In the genomic region with DNA sequence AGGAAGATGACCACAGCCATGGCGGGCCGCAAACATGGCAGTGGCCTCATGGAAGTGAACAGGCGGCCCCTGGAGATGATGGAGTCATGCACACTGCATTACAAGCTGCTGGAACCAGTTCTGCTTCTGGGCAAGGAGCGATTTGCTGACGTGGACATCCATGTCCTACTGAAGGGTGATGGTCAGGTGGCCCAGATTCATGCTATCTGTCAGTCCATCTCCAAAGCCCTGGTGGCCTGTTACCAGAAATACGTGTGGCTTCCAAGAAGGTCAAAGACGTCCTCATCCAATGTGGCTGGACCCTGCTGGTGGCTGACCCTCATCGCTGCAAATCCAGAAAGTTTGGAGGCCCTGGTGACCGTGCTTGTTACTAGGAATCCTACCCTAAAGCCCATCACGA, we compare ENCODE assay signal across 27 cellular contexts. TPM values are rescaled to one million over a fixed set of nuclear protein-coding genes. Genes with fewer than 3 reads are reported as not detected.
DNase-seq lines count a peak whose midpoint lies in the region; ATAC-seq, FAIRE-seq and TF ChIP-seq lines count a peak whose summit lies in the region.
"Had no signal": no experiment of that assay in that cellular context is flagged by ENCODE, and none has a peak within 500 bp of the region (broad histone marks: within the 10 kb centered on the region; RNA-seq: fewer than 3 reads in every experiment).

No MANE protein-coding gene starts in this region.

- no peak overlapping the region for H2BK12ac ChIP-seq in H1 (ENCODE audit: low read depth, low read length)

- no peak overlapping the region for H3K23ac ChIP-seq in H1 (ENCODE audit: insufficient read length)

- H2BK5ac ChIP-seq in H1 (ENCODE audit: low read depth, low read length), result no peak overlapping the region

- H2BK15ac ChIP-seq in H1 (ENCODE audit: low read length), result no peak overlapping the region

- H4K20me1 ChIP-seq in HepG2 (ENCODE audit: insufficient read depth, low read length) (no peaks in the 10 kb centered on the region), H1 (replicated peaks in 1 of 2; ENCODE audit: control insufficient read depth in 1 of 2, insufficient read depth in 2 of 2, low read length in 2 of 2) (no peaks in the 10 kb centered on the region)
- H4K20me1 ChIP-seq: BLaER1 treated with 17β-estradiol and CSF1 and Interleukin-3, amounts not matched to agents 10 nM and 100 nM had no signal

- H3K4ac ChIP-seq in H1 (replicated peaks; ENCODE audit: insufficient read length, low read depth, low read length), result no peak overlapping the region

- CTCF ChIA-PET in HepG2 (lab: Yijun Ruan, JAX; ENCODE audit: low intra/inter-chr PET ratio, low total read pairs) (no interaction called here), H1 (lab: Charles Lee; ENCODE audit: partially characterized antibody) (interaction anchor here (1.2 kb wide), 1 partner anchor 13 kb away, joined by 4 read pairs; no protein-coding TSS in a partner anchor)

- H3K56ac ChIP-seq in H1 (replicated peaks; ENCODE audit: insufficient read length, low read depth, low read length), result no peak overlapping the region

- TF ChIP-seq CTCF in right lobe of liver (IDR thresholded peaks at IDR 0.05) (no peak), HepG2 (CRISPR knock-in tag; IDR thresholded peaks at IDR 0.05) (no peak), H1 (IDR thresholded peaks at IDR 0.05; ENCODE audit: control extremely low read depth in 1 of 3, insufficient read depth in 1 of 3, low read depth in 1 of 3, low read length in 3 of 3) (no peak), neutrophil (IDR thresholded peaks at IDR 0.05) (no peak)

- TF ChIP-seq EP300 in HepG2 (IDR thresholded peaks at IDR 0.05; ENCODE audit: low read depth in 2 of 2, low read length in 2 of 2), result no peak
- TF ChIP-seq EP300 in HepG2 (CRISPR knock-in tag; IDR thresholded peaks at IDR 0.05; ENCODE audit: borderline replicate concordance), result no peak
- TF ChIP-seq EP300 in H1 (IDR thresholded peaks at IDR 0.05; ENCODE audit: borderline replicate concordance in 1 of 2, low read depth in 2 of 2, low read length in 2 of 2), result no peak

- H3K18ac ChIP-seq in H1 (ENCODE audit: extremely low read depth, low read length), result no peak overlapping the region

- 84% methylated on average over 8 of the region's 10 CpGs for WGBS in right lobe of liver (ENCODE audit: insufficient coverage, low coverage, low lambda C conversion rate, missing lambda C conversion rate)
- 35% methylated on average over 5 of the region's 10 CpGs for WGBS in HepG2 (ENCODE audit: low lambda C conversion rate)
- 94% methylated on average over 10 of the region's 10 CpGs; no CpG with 5 or more reads in 1 of the 2 experiments for WGBS in H1 (ENCODE audit: extremely low coverage in 1 of 2, insufficient coverage in 1 of 2, insufficient read length in 1 of 2, insufficient replicate concordance in 2 of 2, low coverage in 1 of 2, low lambda C conversion rate in 2 of 2, missing lambda C conversion rate in 1 of 2), 2 experiments

- H3K9me3 ChIP-seq in right lobe of liver (no peaks in the 10 kb centered on the region), HepG2 (ENCODE audit: low read length) (no peaks in the 10 kb centered on the region), H1 (ENCODE audit: insufficient read depth in 2 of 2, low read depth in 1 of 2, low read length in 1 of 2) (no peaks in the 10 kb centered on the region), neutrophil (no peaks in the 10 kb centered on the region)
- H3K9me3 ChIP-seq: A549 had no signal

- no peak for TF ChIP-seq RAD21 in HepG2 (CRISPR knock-in tag; IDR thresholded peaks at IDR 0.05)
- TF ChIP-seq RAD21 in H1 (IDR thresholded peaks at IDR 0.05 in 1 of 2, conservative IDR thresholded peaks at IDR 0.05 in 1 of 2; ENCODE audit: low read depth in 2 of 2, low read length in 2 of 2), result no peak

- no peak overlapping the region for H3K4me2 ChIP-seq in HepG2 (ENCODE audit: low read depth, low read length)
- no peak overlapping the region for H3K4me2 ChIP-seq in H1 (ENCODE audit: insufficient read depth in 1 of 2, low read depth in 2 of 2, low read length in 2 of 2)
- H3K4me2 ChIP-seq: A549 had no signal

- H3K9ac ChIP-seq in HepG2 (ENCODE audit: insufficient read depth, low read depth, low read length), result no peak overlapping the region
- no peak overlapping the region for H3K9ac ChIP-seq in H1 (replicated peaks in 1 of 4; ENCODE audit: extremely low read depth in 1 of 4, low read depth in 3 of 4, low read length in 3 of 4)

- ATAC-seq in right lobe of liver (peak; percentile 16 to 45 (median 30)), HepG2 (no peak), GM21717 (IDR thresholded peaks at IDR 0.05; ENCODE audit: unreplicated experiment) (no peak), HG02623 (IDR thresholded peaks at IDR 0.05; ENCODE audit: unreplicated experiment) (no peak)
- ATAC-seq: A549 had no signal

- H3K4me1 ChIP-seq in right lobe of liver (no peaks in the 10 kb centered on the region), HepG2 (ENCODE audit: insufficient read depth, low read length) (peaks cover 25% of the 10 kb centered on the region), H1 (replicated peaks in 1 of 4; ENCODE audit: control insufficient read depth in 3 of 4, insufficient read depth in 4 of 4, low read length in 3 of 4) (peaks cover 0 to 4% (median 2%) of the 10 kb centered on the region in 4 experiments; a peak in 3 of 7 replicates), neutrophil (ENCODE audit: control insufficient read depth in 1 of 2, insufficient read depth in 1 of 2, low read depth in 1 of 2, low read length in 1 of 2) (peaks cover 65 to 66% of the 10 kb centered on the region in 2 experiments)
- H3K4me1 ChIP-seq: A549 had no signal

- BruUV-seq in HepG2 (replicated peaks; lab: Mats Ljungman, UMichigan), result no TSS peak

- TF ChIP-seq POLR2A in right lobe of liver (IDR thresholded peaks at IDR 0.05) (no peak), HepG2 (IDR thresholded peaks at IDR 0.05; ENCODE audit: insufficient read depth in 1 of 2, low read depth in 2 of 2, low read length in 2 of 2) (no peak), H1 (IDR thresholded peaks at IDR 0.05; ENCODE audit: control extremely low read depth in 1 of 2, low read depth in 2 of 2, low read length in 2 of 2) (no peak)

- no peak overlapping the region for H2BK120ac ChIP-seq in H1 (replicated peaks; ENCODE audit: low read depth, low read length)

- H3K4me3 ChIP-seq in right lobe of liver, result no peak overlapping the region
- H3K4me3 ChIP-seq in HepG2 (replicated peaks in 1 of 3; ENCODE audit: insufficient read depth in 1 of 3, low read depth in 2 of 3, low read length in 3 of 3), result no peak overlapping the region
- no peak overlapping the region for H3K4me3 ChIP-seq in H1 (ENCODE audit: extremely low read depth in 1 of 4, insufficient read depth in 2 of 4, low read depth in 3 of 4, low read length in 4 of 4)
- H3K4me3 ChIP-seq in neutrophil (ENCODE audit: low read depth in 1 of 2, low read length in 1 of 2), result no peak overlapping the region
- H3K4me3 ChIP-seq: A549; BLaER1 treated with 17β-estradiol and CSF1 and Interleukin-3, amounts not matched to agents 10 nM and 100 nM had no signal

- H2AFZ ChIP-seq in HepG2 (ENCODE audit: low read length), result no peak overlapping the region
- H2AFZ ChIP-seq in H1 (ENCODE audit: low read length), result no peak overlapping the region

- no peak overlapping the region for H3K27ac ChIP-seq in right lobe of liver
- no peak overlapping the region for H3K27ac ChIP-seq in HepG2 (ENCODE audit: extremely low read length, insufficient read depth, low read length)
- H3K27ac ChIP-seq in H1 (ENCODE audit: low read depth, low read length), result no peak overlapping the region
- peak overlapping the region; percentile 79 for H3K27ac ChIP-seq in neutrophil
- H3K27ac ChIP-seq: 22Rv1, A549, C4-2B had no signal

- intact Hi-C loops in right lobe of liver (cut with DNase I), result no loop called here
- intact Hi-C loops in HepG2 (cut with micrococcal nuclease; ENCODE audit: unreplicated experiment), result no loop called here

- H3K36me3 ChIP-seq in right lobe of liver, result no peaks in the 10 kb centered on the region
- no peaks in the 10 kb centered on the region for H3K36me3 ChIP-seq in HepG2 (replicated peaks in 1 of 2; ENCODE audit: control insufficient read depth in 1 of 2, insufficient read depth in 2 of 2, low read length in 2 of 2)
- no peaks in the 10 kb centered on the region for H3K36me3 ChIP-seq in H1 (ENCODE audit: control insufficient read depth in 2 of 4, insufficient read depth in 4 of 4, low read length in 3 of 4)
- no peaks in the 10 kb centered on the region for H3K36me3 ChIP-seq in neutrophil
- H3K36me3 ChIP-seq: BLaER1 treated with 17β-estradiol and CSF1 and Interleukin-3, amounts not matched to agents 10 nM and 100 nM had no signal

- DNase-seq in right lobe of liver (no peak), HepG2 (ENCODE audit: low spot score) (no peak), H1 (ENCODE audit: low read depth in 1 of 2, low spot score in 2 of 2) (no peak), G401 (ENCODE audit: low spot score) (no peak)
- DNase-seq: AML-193; CD4-positive, alpha-beta memory T cell; CD4-positive, CD25-positive, alpha-beta regulatory T cell; CD8-positive, alpha-beta memory T cell; COR-L47; DMS 273 treated with DMSO at 0.1 percent for 48 hours; DMS153; DMS53; DMS79; DND-41; EL; GF-D8 had no signal

- H3K79me2 ChIP-seq in HepG2 (ENCODE audit: insufficient read depth, low read length) (no peaks in the 10 kb centered on the region), H1 (ENCODE audit: control insufficient read depth in 1 of 2, insufficient read depth in 2 of 2, low read length in 2 of 2) (no peaks in the 10 kb centered on the region)

- peaks cover 3% of the 10 kb centered on the region; the same call in 1 of the 2 replicates for H3K23me2 ChIP-seq in H1 (ENCODE audit: low read depth, low read length)

- FAIRE-seq in HepG2 (lab: Jason Lieb, UNC) (no peak), H1 (lab: Jason Lieb, UNC) (no peak)
- FAIRE-seq: A549, G401.6, GM12891, GM18507, GM19239 had no signal

- H3K27me3 ChIP-seq in right lobe of liver (no peaks in the 10 kb centered on the region), HepG2 (ENCODE audit: control insufficient read depth in 1 of 2, insufficient read depth in 2 of 2, low read length in 2 of 2) (0 out of 5 replicates have a peak, but pooled peaks cover 2 to 9% of the 10 kb centered on the region in 2 experiments), H1 (replicated peaks in 1 of 4; ENCODE audit: control insufficient read depth in 3 of 4, extremely low read depth in 1 of 4, insufficient read depth in 3 of 4, low read length in 3 of 4) (no peaks in the 10 kb centered on the region; a peak in 1 of 7 replicates), neutrophil (no peaks in the 10 kb centered on the region)
- H3K27me3 ChIP-seq: BLaER1 treated with 17β-estradiol and CSF1 and Interleukin-3, amounts not matched to agents 10 nM and 100 nM had no signal

- no peak overlapping the region for H4K91ac ChIP-seq in H1 (replicated peaks; ENCODE audit: insufficient read length, low read length)

- no peak overlapping the region for H2AK5ac ChIP-seq in H1 (ENCODE audit: low read depth, low read length)

- no peaks in the 10 kb centered on the region for H3K79me1 ChIP-seq in H1 (ENCODE audit: low read depth, low read length)

- in situ Hi-C loops in HepG2 (cut with HindIII; ENCODE audit: extremely low pct_ligation_motif_present, low pct_unique_long_range_greater_than_20kb) (no loop called here), G401 (cut with HindIII; ENCODE audit: low sequenced_read_pairs) (no loop called here)

- 0 out of 2 replicates have a peak overlapping the region, but pooled peaks have one; percentile 71 for H4K8ac ChIP-seq in H1 (ENCODE audit: extremely low read depth, insufficient read depth, low read length)

- POLR2A ChIA-PET in HepG2 (lab: Yijun Ruan, JAX), result no interaction called here
- POLR2A ChIA-PET in H1 (lab: Charles Lee; ENCODE audit: partially characterized antibody), result interaction anchor here (5.7 kb wide), 1 partner anchor 12 kb away, joined by 46 read pairs; a partner anchor contains a TSS

- no peak overlapping the region for H4K5ac ChIP-seq in H1 (ENCODE audit: insufficient read length, low read depth, low read length)

- no peak overlapping the region for H3K14ac ChIP-seq in H1 (ENCODE audit: insufficient read length)

- H2BK20ac ChIP-seq in H1 (ENCODE audit: low read length), result no peak overlapping the region

RNA-seq across cellular contexts. Expression of a gene that starts 13.4 kb away (rescaled TPM):
- total RNA-seq in right lobe of liver, result 10 to 100 TPM; 28.3 to 97.6 (median 35.0) TPM
- 81.3 and 93.3 TPM in 2 replicates for total RNA-seq in HepG2 (2016; rRNA removed; fragmentation: Illumina TruSeq; extraction: Trizol)
- 26.6 and 31.7 TPM in 2 replicates for total RNA-seq in HepG2 (2016; cell fraction: cytosol; rRNA removed; fragmentation: Illumina TruSeq; extraction: Trizol; ENCODE audit: low read depth)
- total RNA-seq in HepG2 (2016; cell fraction: insoluble cytoplasmic fraction; rRNA removed; fragmentation: Illumina TruSeq; extraction: Trizol), result 77.2 and 87.4 TPM in 2 replicates
- 21.0 and 21.8 TPM in 2 replicates for total RNA-seq in HepG2 (2016; cell fraction: membrane; rRNA removed; fragmentation: Illumina TruSeq; extraction: Trizol)
- total RNA-seq in HepG2 (2016; cell fraction: nucleus; rRNA removed; fragmentation: Illumina TruSeq; extraction: Trizol), result 85.9 and 97.4 TPM in 2 replicates
- polyA plus RNA-seq in HepG2 (2011; rRNA removed), result 253 and 294 TPM in 2 replicates
- polyA plus RNA-seq in HepG2 (2011; cell fraction: cytosol; rRNA removed), result 120 and 143 TPM in 2 replicates
- 1,276 and 1,394 TPM in 2 replicates for polyA plus RNA-seq in HepG2 (2011; cell fraction: nucleus; rRNA removed)
- polyA plus RNA-seq in HepG2 (2012), result 89.4 and 114 TPM in 2 replicates
- polyA plus RNA-seq in HepG2 (2016; cell fraction: cytosol; fragmentation: Illumina TruSeq; extraction: Trizol; ENCODE audit: low read depth), result 1.8 and 1.9 TPM in 2 replicates
- polyA plus RNA-seq in HepG2 (2016; cell fraction: insoluble cytoplasmic fraction; fragmentation: Illumina TruSeq; extraction: Trizol; ENCODE audit: low read depth), result 71.2 and 71.6 TPM in 2 replicates
- polyA plus RNA-seq in HepG2 (2016; cell fraction: membrane; fragmentation: Illumina TruSeq; extraction: Trizol; ENCODE audit: low read depth), result 3.9 and 4.5 TPM in 2 replicates
- 181 and 184 TPM in 2 replicates for polyA plus RNA-seq in HepG2 (2016; cell fraction: nucleus; fragmentation: Illumina TruSeq; extraction: Trizol; ENCODE audit: insufficient read depth, low read depth)
- 35.0 and 79.1 TPM in 2 replicates for polyA minus RNA-seq in HepG2 (2011; rRNA and poly(A)+ RNA removed; ENCODE audit: low replicate concordance)
- 52.6 and 57.0 TPM in 2 replicates for polyA minus RNA-seq in HepG2 (2011; cell fraction: cytosol; rRNA and poly(A)+ RNA removed)
- polyA minus RNA-seq in HepG2 (2011; cell fraction: nucleus; rRNA and poly(A)+ RNA removed), result 216 and 246 TPM in 2 replicates
- 101 and 113 TPM in 2 replicates for total RNA-seq in H1 (2021; fragmentation: NEBNext Ultra II Directional; extraction: Animal tissue kit (Norgen Biotek cat#: 25700))
- 140 and 261 TPM in 2 replicates for polyA plus RNA-seq in H1 (2011; rRNA removed)
- polyA plus RNA-seq in H1 (2011; cell fraction: cytosol; rRNA removed), result 182 TPM
- 463 TPM for polyA plus RNA-seq in H1 (2011; cell fraction: nucleus; rRNA removed)
- polyA plus RNA-seq in H1 (2012, experiment 1 of 2), result 96.0 to 127 TPM (median 113 TPM) in 4 replicates
- 29.4 TPM for polyA plus RNA-seq in H1 (2012, experiment 2 of 2)
- 74.6 TPM for polyA plus RNA-seq in H1 (2013, experiment 1 of 2)
- polyA plus RNA-seq in H1 (2013, experiment 2 of 2), result 66.1 TPM
- polyA minus RNA-seq in H1 (2011; rRNA and poly(A)+ RNA removed), result 59.7 and 102 TPM in 2 replicates
- polyA minus RNA-seq in H1 (2011; cell fraction: cytosol; rRNA and poly(A)+ RNA removed), result 76.1 TPM
- 120 TPM for polyA minus RNA-seq in H1 (2011; cell fraction: nucleus; rRNA and poly(A)+ RNA removed)
- total RNA-seq in G401 (2014; rRNA removed; shearing (Covaris generic)), result 72.2 and 88.3 TPM in 2 replicates

Comparison
In these comparisons a context has a peak if more than half of its experiments do, and no peak if none do; other contexts are left out.
1. ATAC-seq: peak in right lobe of liver (4 of 4); none in HepG2 (single experiment), GM21717 (single experiment) and HG02623 (single experiment).